16 cellular contexts compared by ENCODE assay signal in the genomic region with DNA sequence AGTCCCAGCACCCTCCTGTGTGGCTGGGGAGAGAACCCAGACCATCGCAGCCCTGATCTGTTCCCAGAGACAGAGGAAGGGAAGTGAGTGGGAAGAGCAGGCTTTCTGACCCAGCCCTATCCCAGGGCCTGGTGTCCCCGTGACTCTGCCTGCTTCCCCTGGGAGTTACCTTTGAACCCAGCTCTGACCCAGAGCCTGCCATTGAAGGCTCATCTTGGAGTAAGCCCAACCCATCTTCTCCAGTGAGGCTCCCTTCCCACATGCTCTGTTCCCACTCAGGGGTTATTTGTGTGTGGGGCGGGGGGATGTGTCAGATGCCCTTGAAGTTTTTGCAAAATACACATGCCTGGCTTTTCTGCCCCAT. TPM values are rescaled to one million over a fixed set of nuclear protein-coding genes. Genes with fewer than 3 reads are reported as not detected.
A peak's percentile ranks its signal among the peaks of the same experiment; 100 is the strongest.
DNase-seq lines count a peak whose midpoint lies in the region; ATAC-seq, FAIRE-seq and TF ChIP-seq lines count a peak whose summit lies in the region.
"Had no signal": no experiment of that assay in that cellular context is flagged by ENCODE, and none has a peak within 500 bp of the region (broad histone marks: within the 10 kb centered on the region; RNA-seq: fewer than 3 reads in every experiment).

No MANE protein-coding gene starts in this region.

- H4K20me1 ChIP-seq in GM23338 (replicated peaks; ENCODE audit: insufficient read depth) (no peaks in the 10 kb centered on the region; the same call in 1 of the 2 replicates), astrocyte (ENCODE audit: insufficient read depth, low read length) (peaks cover 3% of the 10 kb centered on the region), smooth muscle cell (ENCODE audit: low read depth) (peaks cover 61% of the 10 kb centered on the region)

- no peaks in the 10 kb centered on the region for H3K36me3 ChIP-seq in GM23338 (ENCODE audit: insufficient read depth)
- no peaks in the 10 kb centered on the region for H3K36me3 ChIP-seq in astrocyte (ENCODE audit: insufficient read depth, low read length)
- no peaks in the 10 kb centered on the region for H3K36me3 ChIP-seq in mucosa of descending colon (ENCODE audit: low read depth)
- H3K36me3 ChIP-seq in smooth muscle cell (ENCODE audit: low read depth): no peaks in the 10 kb centered on the region

- no peak overlapping the region for H3K4me2 ChIP-seq in GM23338
- H3K4me2 ChIP-seq in astrocyte (ENCODE audit: low read length): peak overlapping the region; percentile 62
- no peak overlapping the region for H3K4me2 ChIP-seq in smooth muscle cell

- FAIRE-seq in astrocyte (lab: Jason Lieb, UNC): no peak

- H3K79me2 ChIP-seq in GM23338 (replicated peaks; ENCODE audit: insufficient read depth): no peaks in the 10 kb centered on the region
- H3K79me2 ChIP-seq in astrocyte (ENCODE audit: insufficient read depth, low read length): no peaks in the 10 kb centered on the region
- no peaks in the 10 kb centered on the region for H3K79me2 ChIP-seq in smooth muscle cell (ENCODE audit: low read depth)

- no peaks in the 10 kb centered on the region for H3K9me3 Mint-ChIP-seq in GM23338
- peaks cover under 1% of the 10 kb centered on the region for H3K9me3 Mint-ChIP-seq in astrocyte (ENCODE audit: unreplicated experiment)
- H3K9me3 Mint-ChIP-seq: CD4-positive, alpha-beta T cell; HFFc6 had no signal

- ATAC-seq in GM23338: peak; percentile 42
- peak; percentile 34 for ATAC-seq in mucosa of descending colon
- no peak for ATAC-seq in GM19351 (IDR thresholded peaks at IDR 0.05; ENCODE audit: unreplicated experiment)

- H3K27me3 Mint-ChIP-seq in GM23338 (ENCODE audit: insufficient read depth, low read depth, poor library complexity) (peaks cover 11% of the 10 kb centered on the region), astrocyte (ENCODE audit: low read depth, unreplicated experiment) (peaks cover 17% of the 10 kb centered on the region)

- H3F3A ChIP-seq in GM23338 (replicated peaks; ENCODE audit: low read depth): no peaks in the 10 kb centered on the region
- H3F3A ChIP-seq in smooth muscle cell (ENCODE audit: low read depth): no peaks in the 10 kb centered on the region

- H3K27ac Mint-ChIP-seq in GM23338 (no peak overlapping the region), astrocyte (ENCODE audit: unreplicated experiment) (no peak overlapping the region)
- H3K27ac Mint-ChIP-seq: CD4-positive, alpha-beta T cell; HFFc6 had no signal

- DNase-seq in AG20443 (ENCODE audit: low spot score) (peak; percentile 4), GM23338 (ENCODE audit: low spot score) (no peak), astrocyte (ENCODE audit: low read depth) (no peak), mucosa of descending colon (no peak), smooth muscle cell (lab: John Stamatoyannopoulos, UW; ENCODE audit: unreplicated experiment) (no peak), cerebellum (ENCODE audit: low spot score) (no peak)
- DNase-seq: AML-193; CD4-positive, alpha-beta T cell; HFFc6; Karpas-422; MM.1S; NCI-H1694 treated with DMSO at 0.1 percent for 48 hours; SIG-M5 had no signal

- H2AFZ ChIP-seq in GM23338 (no peak overlapping the region), astrocyte (ENCODE audit: low read depth, low read length) (no peak overlapping the region), smooth muscle cell (ENCODE audit: low read depth) (no peak overlapping the region)
- H2AFZ ChIP-seq: GM23248 had no signal

- no peaks in the 10 kb centered on the region for H3K9me2 ChIP-seq in GM23338 (ENCODE audit: insufficient read depth)

- H3K4me1 ChIP-seq in GM23338 (ENCODE audit: insufficient read depth) (peaks cover 5% of the 10 kb centered on the region; the same call in 1 of the 2 replicates), astrocyte (ENCODE audit: insufficient read depth, low read length) (peaks cover 13% of the 10 kb centered on the region), mucosa of descending colon (ENCODE audit: low read depth) (peaks cover 34% of the 10 kb centered on the region), smooth muscle cell (ENCODE audit: low read depth) (peaks cover 7% of the 10 kb centered on the region)

- H3K27ac ChIP-seq in GM23338 (ENCODE audit: low read depth) (no peak overlapping the region), astrocyte (ENCODE audit: low read depth, low read length) (peak overlapping the region; percentile 44), smooth muscle cell (ENCODE audit: low read depth) (no peak overlapping the region)
- H3K27ac ChIP-seq: GM23248 had no signal

- H3K9ac ChIP-seq in astrocyte (ENCODE audit: low read length) (peak overlapping the region; percentile 30), smooth muscle cell (ENCODE audit: low read depth) (no peak overlapping the region)
- H3K9ac ChIP-seq: GM23248 had no signal

- H3K9me3 ChIP-seq in astrocyte (ENCODE audit: insufficient read depth, low read depth, low read length) (no peaks in the 10 kb centered on the region), mucosa of descending colon (no peaks in the 10 kb centered on the region), smooth muscle cell (replicated peaks; ENCODE audit: low read depth) (no peaks in the 10 kb centered on the region)

- H3K4me3 Mint-ChIP-seq in GM23338 (no peak overlapping the region), astrocyte (ENCODE audit: unreplicated experiment) (no peak overlapping the region)
- H3K4me3 Mint-ChIP-seq: CD4-positive, alpha-beta T cell; HFFc6 had no signal

- H3K4me3 ChIP-seq in GM23338 (no peak overlapping the region), astrocyte (ENCODE audit: insufficient read depth, low read depth, low read length) (no peak overlapping the region), mucosa of descending colon (no peak overlapping the region), smooth muscle cell (no peak overlapping the region)
- H3K4me3 ChIP-seq: GM23248 had no signal

- WGBS in smooth muscle cell (ENCODE audit: low lambda C conversion rate): 88% methylated on average over 3 of the region's 3 CpGs

- H3K36me3 Mint-ChIP-seq in GM23338 (ENCODE audit: low read depth): no peaks in the 10 kb centered on the region
- peaks cover 1% of the 10 kb centered on the region for H3K36me3 Mint-ChIP-seq in astrocyte (ENCODE audit: low read depth, unreplicated experiment)

- no peaks in the 10 kb centered on the region for H3K27me3 ChIP-seq in GM23338 (ENCODE audit: insufficient read depth)
- H3K27me3 ChIP-seq in astrocyte (ENCODE audit: insufficient read depth, low read length): peaks cover 3% of the 10 kb centered on the region
- H3K27me3 ChIP-seq in smooth muscle cell (ENCODE audit: low read depth): no peaks in the 10 kb centered on the region

- intact Hi-C loops in mucosa of descending colon (cut with DNase I, micrococcal nuclease): no loop called here

- H3K4me1 Mint-ChIP-seq in GM23338 (peaks cover 16% of the 10 kb centered on the region), astrocyte (ENCODE audit: low read depth, unreplicated experiment) (peaks cover 9% of the 10 kb centered on the region)

- TF ChIP-seq CTCF in GM23338 (conservative IDR thresholded peaks at IDR 0.05; ENCODE audit: low read depth in 2 of 2) (no peak), astrocyte (IDR thresholded peaks at IDR 0.05; ENCODE audit: insufficient read depth, low read depth, low read length) (no peak), mucosa of descending colon (IDR thresholded peaks at IDR 0.05) (no peak), smooth muscle cell (IDR thresholded peaks at IDR 0.05; ENCODE audit: borderline replicate concordance, insufficient read depth, poor library complexity, severe bottlenecking) (no peak)

TF ChIP-seq in GM23338, 12 proteins besides CTCF, POLR2A, EP300 and RAD21 (continues in another document):
- TF ChIP-seq POLR2AphosphoS5 (IDR thresholded peaks at IDR 0.05; ENCODE audit: low read depth): no peak
- TF ChIP-seq EZH2 (IDR thresholded peaks at IDR 0.05; ENCODE audit: low read depth, unreplicated experiment): no peak
- TF ChIP-seq CREB1 (CRISPR knock-in tag; IDR thresholded peaks at IDR 0.05; ENCODE audit: low read depth): no peak
- TF ChIP-seq ZNF114 (CRISPR knock-in tag; IDR thresholded peaks at IDR 0.05): no peak
- no peak for TF ChIP-seq JUNB (IDR thresholded peaks at IDR 0.05; ENCODE audit: unreplicated experiment)
- TF ChIP-seq, protein P1, sequence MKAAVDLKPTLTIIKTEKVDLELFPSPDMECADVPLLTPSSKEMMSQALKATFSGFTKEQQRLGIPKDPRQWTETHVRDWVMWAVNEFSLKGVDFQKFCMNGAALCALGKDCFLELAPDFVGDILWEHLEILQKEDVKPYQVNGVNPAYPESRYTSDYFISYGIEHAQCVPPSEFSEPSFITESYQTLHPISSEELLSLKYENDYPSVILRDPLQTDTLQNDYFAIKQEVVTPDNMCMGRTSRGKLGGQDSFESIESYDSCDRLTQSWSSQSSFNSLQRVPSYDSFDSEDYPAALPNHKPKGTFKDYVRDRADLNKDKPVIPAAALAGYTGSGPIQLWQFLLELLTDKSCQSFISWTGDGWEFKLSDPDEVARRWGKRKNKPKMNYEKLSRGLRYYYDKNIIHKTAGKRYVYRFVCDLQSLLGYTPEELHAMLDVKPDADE (IDR thresholded peaks at IDR 0.05): no peak
- TF ChIP-seq ZNF331 (CRISPR knock-in tag; IDR thresholded peaks at IDR 0.05; ENCODE audit: low read depth): no peak
- no peak for TF ChIP-seq EZH2phosphoT487 (IDR thresholded peaks at IDR 0.05; ENCODE audit: unreplicated experiment)

RNA-seq across cellular contexts. Expression of a gene that starts 6.0 kb away (rescaled TPM):
- 6.3 and 6.4 TPM in 2 replicates for total RNA-seq in GM23338 (2014; rRNA removed; shearing (Covaris generic))
- polyA plus RNA-seq in GM23338 (2016; fragmentation: Nextera tagmentation; extraction: Ambion mirVana) (1.2 and 2.1 TPM in 2 replicates), smooth muscle cell (7.7 and 8.7 TPM in 2 replicates)
- total RNA-seq in astrocyte (11.3 and 22.8 TPM in 2 replicates), mucosa of descending colon (10 to 100 TPM; 21.2 to 40.8 (median 34.9) TPM), smooth muscle cell (4.3 and 10.4 TPM in 2 replicates), cerebellum (16.9 TPM)
- total RNA-seq: GM23248 had no signal
- polyA plus RNA-seq: GM23248 had no signal

RNA-seq across cellular contexts. Expression of a gene that starts 46.0 kb away (rescaled TPM):
- total RNA-seq in GM23338 (2014; rRNA removed; shearing (Covaris generic)): 29.3 and 32.1 TPM in 2 replicates
- 14.7 and 17.6 TPM in 2 replicates for polyA plus RNA-seq in GM23338 (2016; fragmentation: Nextera tagmentation; extraction: Ambion mirVana)
- total RNA-seq in astrocyte: 0.50 and 0.52 TPM in 2 replicates
- total RNA-seq in mucosa of descending colon: 1 to 10 TPM in 1 of 3 donors, not detected in 2; 1.7 TPM
- not detected in 2 replicates for total RNA-seq in smooth muscle cell
- polyA plus RNA-seq in smooth muscle cell: not detected in 2 replicates
- 9.8 TPM for total RNA-seq in cerebellum
- total RNA-seq: CD4-positive, alpha-beta T cell; GM23248; HFFc6; OCI-LY7 had no signal
- polyA plus RNA-seq: GM23248 had no signal
